ENCODE assay signal across 1 cellular context in genomic region chr17:39916918-39917317, GRCh38.
TF ChIP-seq lines count a peak whose summit lies in the region.

No MANE protein-coding gene starts in this region.

TF ChIP-seq in HepG2, 621 proteins besides CTCF, POLR2A, EP300 and RAD21 (continued from another document):
- TF ChIP-seq ZNF800 (CRISPR knock-in tag; IDR thresholded peaks at IDR 0.05) (peak; percentile 54), ZFY (CRISPR knock-in tag; IDR thresholded peaks at IDR 0.05) (peak; percentile 57; the same call in 1 of the 2 replicates), MIER3 (CRISPR knock-in tag; IDR thresholded peaks at IDR 0.05; ENCODE audit: borderline replicate concordance) (no peak), ZNF235 (CRISPR knock-in tag; IDR thresholded peaks at IDR 0.05; ENCODE audit: borderline replicate concordance) (no peak), ZNF407 (CRISPR knock-in tag; IDR thresholded peaks at IDR 0.05; ENCODE audit: not compliant biosample characterization) (no peak), FOXO1 (CRISPR knock-in tag; IDR thresholded peaks at IDR 0.05) (peak; percentile 31; the same call in 1 of the 2 replicates), RELA (CRISPR knock-in tag; IDR thresholded peaks at IDR 0.05) (no peak), NCOR1 (IDR thresholded peaks at IDR 0.05; ENCODE audit: borderline replicate concordance, low read length) (peak; percentile 9; the same call in 1 of the 2 replicates), MIXL1 (CRISPR knock-in tag; IDR thresholded peaks at IDR 0.05) (0 out of 2 replicates have a peak, but pooled peaks have one; percentile 16), ZBTB7A (CRISPR knock-in tag; IDR thresholded peaks at IDR 0.05) (no peak), ZNF292 (CRISPR knock-in tag; IDR thresholded peaks at IDR 0.05; ENCODE audit: borderline replicate concordance, low read depth) (peak; percentile 58; the same call in 1 of the 2 replicates), MAFK (conservative IDR thresholded peaks at IDR 0.05 in 1 of 2, IDR thresholded peaks at IDR 0.05 in 1 of 2; ENCODE audit: low read length in 2 of 2) (no peak), CCAR2 (optimal IDR thresholded peaks at IDR 0.05; ENCODE audit: low read depth, low read length) (no peak), MXD4 (CRISPR knock-in tag; IDR thresholded peaks at IDR 0.05) (0 out of 2 replicates have a peak, but pooled peaks have one; percentile 17), HDAC1 (CRISPR knock-in tag; IDR thresholded peaks at IDR 0.05) (no peak), ZNF761 (CRISPR knock-in tag; conservative IDR thresholded peaks at IDR 0.05) (no peak), RFXAP (CRISPR knock-in tag; IDR thresholded peaks at IDR 0.05; ENCODE audit: borderline replicate concordance) (peak; percentile 91), ZNF101 (CRISPR knock-in tag; IDR thresholded peaks at IDR 0.05; ENCODE audit: borderline replicate concordance, low read depth) (no peak), HOXA3 (CRISPR knock-in tag; IDR thresholded peaks at IDR 0.05) (0 out of 2 replicates have a peak, but pooled peaks have one; percentile 34), SSRP1 (CRISPR knock-in tag; IDR thresholded peaks at IDR 0.05) (peak; percentile 76; the same call in 1 of the 2 replicates), RFX5 (IDR thresholded peaks at IDR 0.05; ENCODE audit: low read depth, low read length) (peak; percentile 51; the same call in 1 of the 2 replicates), HNF4A (CRISPR knock-in tag; IDR thresholded peaks at IDR 0.05) (peak; percentile 48), SMC3 (IDR thresholded peaks at IDR 0.05; ENCODE audit: low read length) (peak; percentile 89), MED1 (CRISPR knock-in tag; IDR thresholded peaks at IDR 0.05) (peak; percentile 55; the same call in 1 of the 2 replicates), ELF3 (CRISPR knock-in tag; IDR thresholded peaks at IDR 0.05) (0 out of 2 replicates have a peak, but pooled peaks have one; percentile 24), TGIF2 (CRISPR knock-in tag; IDR thresholded peaks at IDR 0.05) (peak; percentile 40; the same call in 1 of the 2 replicates), ZNF574 (CRISPR knock-in tag; IDR thresholded peaks at IDR 0.05) (0 out of 2 replicates have a peak, but pooled peaks have one; percentile 16)
- TF ChIP-seq, protein P1, sequence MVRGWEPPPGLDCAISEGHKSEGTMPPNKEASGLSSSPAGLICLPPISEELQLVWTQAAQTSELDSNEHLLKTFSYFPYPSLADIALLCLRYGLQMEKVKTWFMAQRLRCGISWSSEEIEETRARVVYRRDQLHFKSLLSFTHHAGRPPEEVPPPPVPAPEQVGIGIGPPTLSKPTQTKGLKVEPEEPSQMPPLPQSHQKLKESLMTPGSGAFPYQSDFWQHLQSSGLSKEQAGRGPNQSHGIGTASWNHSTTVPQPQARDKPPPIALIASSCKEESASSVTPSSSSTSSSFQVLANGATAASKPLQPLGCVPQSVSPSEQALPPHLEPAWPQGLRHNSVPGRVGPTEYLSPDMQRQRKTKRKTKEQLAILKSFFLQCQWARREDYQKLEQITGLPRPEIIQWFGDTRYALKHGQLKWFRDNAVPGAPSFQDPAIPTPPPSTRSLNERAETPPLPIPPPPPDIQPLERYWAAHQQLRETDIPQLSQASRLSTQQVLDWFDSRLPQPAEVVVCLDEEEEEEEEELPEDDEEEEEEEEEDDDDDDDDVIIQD (CRISPR knock-in tag; IDR thresholded peaks at IDR 0.05; ENCODE audit: low read depth): 0 out of 2 replicates have a peak, but pooled peaks have one; percentile 7
- TF ChIP-seq, protein P2, sequence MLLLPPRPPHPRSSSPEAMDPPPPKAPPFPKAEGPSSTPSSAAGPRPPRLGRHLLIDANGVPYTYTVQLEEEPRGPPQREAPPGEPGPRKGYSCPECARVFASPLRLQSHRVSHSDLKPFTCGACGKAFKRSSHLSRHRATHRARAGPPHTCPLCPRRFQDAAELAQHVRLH (CRISPR knock-in tag; IDR thresholded peaks at IDR 0.05; ENCODE audit: borderline replicate concordance, low read depth): peak; percentile 37; the same call in 1 of the 2 replicates
